8 cellular contexts compared by ENCODE assay signal in genomic region chr4:44927361-44928061, GRCh38.
DNase-seq lines count a peak whose midpoint lies in the region; ATAC-seq and TF ChIP-seq lines count a peak whose summit lies in the region.

No MANE protein-coding gene starts in this region.

- in situ Hi-C loops in Panc1 (cut with HindIII; ENCODE audit: low pct_unique_long_range_greater_than_20kb, low sequenced_read_pairs), result no loop called here

- H3K4me1 ChIP-seq in Panc1 (ENCODE audit: control insufficient read depth, insufficient read depth, low read length), result no peaks in the 10 kb centered on the region

- no peaks in the 10 kb centered on the region for H3K27me3 ChIP-seq in Panc1 (ENCODE audit: control insufficient read depth, insufficient read depth, low read length)

- H3K4me3 ChIP-seq in Panc1 (ENCODE audit: low read depth in 2 of 2, low read length in 2 of 2), result no peak overlapping the region

- no peak overlapping the region for H3K27ac Mint-ChIP-seq in stimulated activated memory B cell treated with anti-CD40 and anti-IgM and Interleukin-4, amounts not matched to agents 10 μg/mL and 1 μg/mL and 100 μg/mL, for 72 hours

- no peaks in the 10 kb centered on the region for H3K4me1 Mint-ChIP-seq in stimulated activated memory B cell treated with anti-CD40 and anti-IgM and Interleukin-4, amounts not matched to agents 10 μg/mL and 1 μg/mL and 100 μg/mL, for 72 hours

- no TSS peak for BruUV-seq in Panc1 (replicated peaks; lab: Mats Ljungman, UMichigan)

- no peak overlapping the region for H3K4me3 Mint-ChIP-seq in stimulated activated memory B cell treated with anti-CD40 and anti-IgM and Interleukin-4, amounts not matched to agents 10 μg/mL and 1 μg/mL and 100 μg/mL, for 72 hours

- DNase-seq in HPDE6-E6E7 (ENCODE audit: extremely low spot score) (peak; percentile 17), Panc1 (ENCODE audit: low read depth, low spot score) (no peak), left ventricle myocardium superior (no peak), posterior vena cava (ENCODE audit: low spot score) (no peak)
- no peak for DNase-seq in activated naive CD4-positive, alpha-beta T cell (lab: John Stamatoyannopoulos, UW)

- TF ChIP-seq CTCF in Panc1 (IDR thresholded peaks at IDR 0.05), result peak; percentile 61; the same call in 1 of the 2 replicates

- no peaks in the 10 kb centered on the region for H3K9me3 ChIP-seq in Panc1 (ENCODE audit: control insufficient read depth, insufficient read depth, low read depth, low read length)

- peak; percentile 71 for ATAC-seq in GM18502 (IDR thresholded peaks at IDR 0.05; ENCODE audit: poor library complexity, unreplicated experiment)
- no peak for ATAC-seq in Panc1
- peak; percentile 50 for ATAC-seq in left ventricle myocardium superior
- ATAC-seq in GM19467 (IDR thresholded peaks at IDR 0.05; ENCODE audit: unreplicated experiment), result no peak
- ATAC-seq in stimulated activated memory B cell treated with anti-CD40 and anti-IgM and Interleukin-4, amounts not matched to agents 10 μg/mL and 1 μg/mL and 100 μg/mL, for 72 hours, result no peak

- intact Hi-C loops in Panc1 (cut with micrococcal nuclease; ENCODE audit: unreplicated experiment) (loop anchor here (1.0 kb wide), 1 partner anchor 515 kb away; no protein-coding TSS in a partner anchor), left ventricle myocardium superior (cut with micrococcal nuclease) (loop anchor here (5.0 to 10.0 kb wide), 3 partner anchors 160 to 1347 kb away; no protein-coding TSS in a partner anchor), posterior vena cava (cut with DNase I) (no loop called here)

- no peaks in the 10 kb centered on the region for H3K36me3 Mint-ChIP-seq in stimulated activated memory B cell treated with anti-CD40 and anti-IgM and Interleukin-4, amounts not matched to agents 10 μg/mL and 1 μg/mL and 100 μg/mL, for 72 hours

- H3K9me3 Mint-ChIP-seq in stimulated activated memory B cell treated with anti-CD40 and anti-IgM and Interleukin-4, amounts not matched to agents 10 μg/mL and 1 μg/mL and 100 μg/mL, for 72 hours, result no peaks in the 10 kb centered on the region

- no peak overlapping the region for H3K27ac ChIP-seq in Panc1 (ENCODE audit: low read length)

- CTCF ChIA-PET in Panc1 (lab: Charles Lee), result interaction anchor here (0.7 kb wide), 1 partner anchor 167 kb away, joined by 3 read pairs; no protein-coding TSS in a partner anchor

- POLR2A ChIA-PET in Panc1 (lab: Charles Lee), result no interaction called here

- H3K36me3 ChIP-seq in Panc1 (ENCODE audit: control insufficient read depth, insufficient read depth, low read length), result no peaks in the 10 kb centered on the region

- no peaks in the 10 kb centered on the region for H3K27me3 Mint-ChIP-seq in stimulated activated memory B cell treated with anti-CD40 and anti-IgM and Interleukin-4, amounts not matched to agents 10 μg/mL and 1 μg/mL and 100 μg/mL, for 72 hours

Comparison
In these comparisons a context has a peak if more than half of its experiments do, and no peak if none do; other contexts are left out.
1. ATAC-seq: peak in GM18502 (single experiment) and left ventricle myocardium superior (single experiment); none in Panc1 (single experiment), GM19467 (single experiment) and stimulated activated memory B cell treated with anti-CD40 and anti-IgM and Interleukin-4, amounts not matched to agents 10 μg/mL and 1 μg/mL and 100 μg/mL, for 72 hours (single experiment).
2. intact Hi-C loops: an anchor here in Panc1 (1.0 kb wide) and left ventricle myocardium superior (5.0 to 10.0 kb wide); none called in posterior vena cava.